ENCODE assay signal across 8 cellular contexts in genomic region chr3:100590114-100590839, GRCh38. TPM values are rescaled to one million over a fixed set of nuclear protein-coding genes. Genes with fewer than 3 reads are reported as not detected.
DNase-seq lines count a peak whose midpoint lies in the region; ATAC-seq and TF ChIP-seq lines count a peak whose summit lies in the region.

No MANE protein-coding gene starts in this region.

- H3K4me1 Mint-ChIP-seq in HFFc6 (ENCODE audit: low read depth), result peaks cover 8% of the 10 kb centered on the region
- H3K4me1 Mint-ChIP-seq in activated naive CD8-positive, alpha-beta T cell treated with anti-CD3 and anti-CD28 coated beads, Interleukin-2, amount 50 U/mL, for 24 hours, result peaks cover 6% of the 10 kb centered on the region

- no peak overlapping the region for H3K4me3 ChIP-seq in GM12864 (ENCODE audit: low read depth, low read length)
- peak overlapping the region; percentile 7 to 20; a peak in 1 of 4 replicates for H3K4me3 ChIP-seq in SK-N-SH (ENCODE audit: low read depth in 2 of 2, low read length in 1 of 2)
- H3K4me3 ChIP-seq in heart right ventricle, result peak overlapping the region in 1 of 10 donors; percentile 8

- H3K27me3 Mint-ChIP-seq in HFFc6 (ENCODE audit: insufficient read depth), result 0 out of 2 replicates have a peak, but pooled peaks cover 2% of the 10 kb centered on the region
- H3K27me3 Mint-ChIP-seq in activated naive CD8-positive, alpha-beta T cell treated with anti-CD3 and anti-CD28 coated beads, Interleukin-2, amount 50 U/mL, for 24 hours, result no peaks in the 10 kb centered on the region

- H3K4me3 Mint-ChIP-seq in HFFc6, result peak overlapping the region; percentile 72
- H3K4me3 Mint-ChIP-seq in activated naive CD8-positive, alpha-beta T cell treated with anti-CD3 and anti-CD28 coated beads, Interleukin-2, amount 50 U/mL, for 24 hours, result peak overlapping the region; percentile 32

- H3K9me3 Mint-ChIP-seq in HFFc6, result no peaks in the 10 kb centered on the region
- H3K9me3 Mint-ChIP-seq in activated naive CD8-positive, alpha-beta T cell treated with anti-CD3 and anti-CD28 coated beads, Interleukin-2, amount 50 U/mL, for 24 hours, result no peaks in the 10 kb centered on the region

- no peaks in the 10 kb centered on the region for H4K20me1 ChIP-seq in SK-N-SH (ENCODE audit: insufficient read depth)

- 0 out of 2 replicates have a peak, but pooled peaks cover 3% of the 10 kb centered on the region for H3K9me2 ChIP-seq in SK-N-SH

- H3K27me3 ChIP-seq in SK-N-SH (ENCODE audit: insufficient read depth), result no peaks in the 10 kb centered on the region
- H3K27me3 ChIP-seq in heart right ventricle, result no peaks in the 10 kb centered on the region

- intact Hi-C loops in heart right ventricle (cut with DNase I), result loop anchor here in 8 of 10 donors (1.0 to 5.0 kb wide), 9 partner anchors 125 to 763 kb away; no protein-coding TSS in a partner anchor

- TF ChIP-seq CTCF in GM12864 (IDR thresholded peaks at IDR 0.05; ENCODE audit: low read depth, low read length, missing control alignments) (peak; percentile 80), HFFc6 (IDR thresholded peaks at IDR 0.05) (peak; percentile 98), SK-N-SH (IDR thresholded peaks at IDR 0.05) (peak; percentile 92), heart right ventricle (IDR thresholded peaks at IDR 0.05) (peak; percentile 78 to 96 (median 90))

- POLR2A ChIA-PET in SK-N-SH (lab: Yijun Ruan, JAX), result interaction anchor here (1.5 kb wide), 1 partner anchor 127 kb away, joined by 4 read pairs; no protein-coding TSS in a partner anchor

- peak; percentile 96 for TF ChIP-seq RAD21 in SK-N-SH (IDR thresholded peaks at IDR 0.05; ENCODE audit: low read length)

- 31% methylated on average over 10 of the region's 10 CpGs for WGBS in SK-N-SH (ENCODE audit: low lambda C conversion rate)
- 28 to 30% methylated on average over 10 of the region's 10 CpGs for WGBS in heart right ventricle, 2 donors

- peak; percentile 80 for ATAC-seq in activated naive CD8-positive, alpha-beta T cell treated with anti-CD3 and anti-CD28 coated beads, Interleukin-2, amount 50 U/mL, for 24 hours
- peak; percentile 53 to 87 (median 78) for ATAC-seq in heart right ventricle
- no peak for ATAC-seq in HG03139 (IDR thresholded peaks at IDR 0.05; ENCODE audit: unreplicated experiment)

- H2AFZ ChIP-seq in SK-N-SH (ENCODE audit: low read depth), result peak overlapping the region; percentile 41; the same call in 1 of the 2 replicates

- no peak for TF ChIP-seq EP300 in SK-N-SH (IDR thresholded peaks at IDR 0.05; ENCODE audit: borderline replicate concordance in 1 of 2, low read depth in 1 of 2, low read length in 1 of 2)

- H3K36me3 ChIP-seq in SK-N-SH (replicated peaks in 1 of 2; ENCODE audit: control insufficient read depth in 1 of 2, insufficient read depth in 2 of 2, low read length in 1 of 2) (no peaks in the 10 kb centered on the region), heart right ventricle (no peaks in the 10 kb centered on the region)

- H3K27ac ChIP-seq in SK-N-SH (ENCODE audit: low read depth in 2 of 2, low read length in 1 of 2), result no peak overlapping the region
- H3K27ac ChIP-seq in heart right ventricle, result no peak overlapping the region

- no peaks in the 10 kb centered on the region for H3K79me2 ChIP-seq in SK-N-SH (ENCODE audit: insufficient read depth)

- peak overlapping the region; percentile 35; the same call in 1 of the 2 replicates for H3K4me2 ChIP-seq in SK-N-SH

- H3K9me3 ChIP-seq in SK-N-SH, result no peaks in the 10 kb centered on the region
- H3K9me3 ChIP-seq in heart right ventricle, result no peaks in the 10 kb centered on the region

- H3K4me1 ChIP-seq in SK-N-SH (ENCODE audit: control insufficient read depth in 1 of 2, insufficient read depth in 2 of 2, low read depth in 1 of 2, low read length in 1 of 2), result peaks cover 0 to 5% of the 10 kb centered on the region in 2 experiments; a peak in 1 of 4 replicates
- H3K4me1 ChIP-seq in heart right ventricle, result peaks cover 0 to 5% (median 0%) of the 10 kb centered on the region in 9 donors

- H3K36me3 Mint-ChIP-seq in HFFc6 (ENCODE audit: low read depth), result no peaks in the 10 kb centered on the region
- H3K36me3 Mint-ChIP-seq in activated naive CD8-positive, alpha-beta T cell treated with anti-CD3 and anti-CD28 coated beads, Interleukin-2, amount 50 U/mL, for 24 hours (ENCODE audit: low read depth), result no peaks in the 10 kb centered on the region

- H3F3A ChIP-seq in SK-N-SH (replicated peaks; ENCODE audit: insufficient read depth), result no peaks in the 10 kb centered on the region

- no peak overlapping the region for H3K9ac ChIP-seq in SK-N-SH

- no peak overlapping the region for H3K27ac Mint-ChIP-seq in HFFc6
- H3K27ac Mint-ChIP-seq in activated naive CD8-positive, alpha-beta T cell treated with anti-CD3 and anti-CD28 coated beads, Interleukin-2, amount 50 U/mL, for 24 hours, result no peak overlapping the region

- no peak for DNase-seq in GM12864 (ENCODE audit: low read depth)
- peak; percentile 40 for DNase-seq in HFFc6
- peak; percentile 84 for DNase-seq in NAMALWA (ENCODE audit: low spot score)
- peak; percentile 68 for DNase-seq in SK-N-SH
- DNase-seq in activated naive CD8-positive, alpha-beta T cell treated with anti-CD3 and anti-CD28 coated beads, Interleukin-2, amount 50 U/mL, for 24 hours, result peak; percentile 59
- DNase-seq in heart right ventricle, result peak in 1 of 2 donors; percentile 58
- DNase-seq in retina, result peak; percentile 71

- CTCF ChIA-PET in SK-N-SH (lab: Yijun Ruan, JAX), result interaction anchor here (0.6 to 6.9 kb wide), 36 partner anchors 10 to 1042 kb away, joined by 3 to 224 read pairs (median 4); partner anchors contain the start of gene TMEM45A

TF ChIP-seq in SK-N-SH, 30 proteins besides CTCF, POLR2A, EP300 and RAD21:
- no peak for TF ChIP-seq CHD2 (IDR thresholded peaks at IDR 0.05; ENCODE audit: low read length, partially characterized antibody)
- no peak for TF ChIP-seq NRF1 (IDR thresholded peaks at IDR 0.05; ENCODE audit: low read depth, low read length)
- peak; percentile 95 for TF ChIP-seq SMC3 (IDR thresholded peaks at IDR 0.05; ENCODE audit: low read depth, low read length)
- no peak for TF ChIP-seq NFIC (IDR thresholded peaks at IDR 0.05; ENCODE audit: borderline replicate concordance)

RNA-seq across cellular contexts. Expression of gene ADGRG7, which starts 19.1 kb away (rescaled TPM):
- total RNA-seq in HFFc6 (2021; fragmentation: NEBNext Ultra II Directional; extraction: Animal tissue kit (Norgen Biotek cat#: 25700)), result not detected
- polyA plus RNA-seq in SK-N-SH (2012; rRNA removed) (not detected in 2 replicates), heart right ventricle (not detected)
- 0.01 TPM in 1 of 2 replicates, not detected in the other for polyA plus RNA-seq in SK-N-SH (2012; cell fraction: cytosol; rRNA removed)
- polyA plus RNA-seq in SK-N-SH (2012; cell fraction: nucleus; rRNA removed), result not detected in 2 replicates
- total RNA-seq in heart right ventricle, result under 1 TPM in 1 of 10 donors, not detected in 9; 0.30 TPM
